In genomic region chr19:1455336-1456120, GRCh38 we compare ENCODE assay signal across 8 cellular contexts. TPM values are rescaled to one million over a fixed set of nuclear protein-coding genes. Genes with fewer than 3 reads are reported as not detected.
DNase-seq lines count a peak whose midpoint lies in the region; ATAC-seq and TF ChIP-seq lines count a peak whose summit lies in the region.

No MANE protein-coding gene starts in this region.

- peak overlapping the region; percentile 67 for H3K4me3 Mint-ChIP-seq in glutamatergic neuron (ENCODE audit: unreplicated experiment)

- peaks cover 10% of the 10 kb centered on the region for H3K4me1 Mint-ChIP-seq in glutamatergic neuron (ENCODE audit: low read depth, unreplicated experiment)

- no peak for ATAC-seq in HG03457 (IDR thresholded peaks at IDR 0.05; ENCODE audit: unreplicated experiment)

- TF ChIP-seq CTCF in glutamatergic neuron (IDR thresholded peaks at IDR 0.05; ENCODE audit: partially characterized antibody, unreplicated experiment), result no peak

- peaks cover 18% of the 10 kb centered on the region for H3K9me3 Mint-ChIP-seq in glutamatergic neuron (ENCODE audit: unreplicated experiment)

- DNase-seq in stimulated activated CD4-positive, alpha-beta T cell treated with anti-CD3 and anti-CD28 coated beads, Interleukin-12 subunit alpha, Interleukin-12 subunit beta, amount 100 ng/mL, for 48 hours (ENCODE audit: low read depth in 2 of 3, low spot score in 1 of 3), result peak in 2 of 3 donors; percentile 71 to 72
- no peak for DNase-seq in stimulated activated CD4-positive, alpha-beta T cell treated with anti-CD3 and anti-CD28 coated beads, Interleukin-4, amount 100 ng/mL, for 4 hours
- peak; percentile 79 for DNase-seq in NCI-H460 (ENCODE audit: extremely low read depth, low read depth)
- peak; percentile 83 to 85 for DNase-seq in activated T-cell treated with anti-CD3 and anti-CD28 coated beads, Interleukin-2, amount 50 U/mL, for 48 hours
- peak; percentile 83 for DNase-seq in glutamatergic neuron
- DNase-seq in stimulated activated CD4-positive, alpha-beta T cell treated with anti-CD3 and anti-CD28 coated beads, TNF-alpha, amount 100 ng/mL, for 48 hours (ENCODE audit: low read depth in 3 of 3), result peak in 2 of 3 donors; percentile 65 to 70
- no peak for DNase-seq in middle frontal gyrus (ENCODE audit: extremely low spot score, low spot score)

- H3K36me3 Mint-ChIP-seq in glutamatergic neuron (ENCODE audit: unreplicated experiment), result peaks cover 5% of the 10 kb centered on the region

- peak overlapping the region; percentile 59 for H3K27ac Mint-ChIP-seq in glutamatergic neuron (ENCODE audit: unreplicated experiment)

- peaks cover 20% of the 10 kb centered on the region for H3K27me3 Mint-ChIP-seq in glutamatergic neuron (ENCODE audit: unreplicated experiment)

RNA-seq across cellular contexts. Expression of gene APC2, which starts 5.6 kb away (rescaled TPM):
- 0.02 TPM in 1 of 2 replicates, not detected in the other for total RNA-seq in NCI-H460 (2014; rRNA removed; shearing (Covaris generic))
- 0.06 TPM in 1 of 2 replicates, not detected in the other for polyA plus RNA-seq in NCI-H460 (2014; cell fraction: nucleus; rRNA removed)
- total RNA-seq in glutamatergic neuron (ENCODE audit: unreplicated experiment), result 371 TPM

RNA-seq across cellular contexts. Expression of gene RPS15, which starts 17.3 kb away (rescaled TPM):
- total RNA-seq in NCI-H460 (2014; rRNA removed; shearing (Covaris generic)), result 1,189 and 1,346 TPM in 2 replicates
- 2,103 and 3,402 TPM in 2 replicates for polyA plus RNA-seq in NCI-H460 (2014; cell fraction: nucleus; rRNA removed)
- total RNA-seq in glutamatergic neuron (ENCODE audit: unreplicated experiment), result 603 TPM

RNA-seq across cellular contexts. Expression of gene C19orf25, which starts 23.5 kb away (rescaled TPM):
- 21.0 and 28.9 TPM in 2 replicates for total RNA-seq in NCI-H460 (2014; rRNA removed; shearing (Covaris generic))
- 61.0 and 122 TPM in 2 replicates for polyA plus RNA-seq in NCI-H460 (2014; cell fraction: nucleus; rRNA removed)
- total RNA-seq in glutamatergic neuron (ENCODE audit: unreplicated experiment), result 29.2 TPM

RNA-seq across cellular contexts. Expression of gene PCSK4, which starts 34.6 kb away (rescaled TPM):
- total RNA-seq in NCI-H460 (2014; rRNA removed; shearing (Covaris generic)), result 0.79 and 2.7 TPM in 2 replicates
- polyA plus RNA-seq in NCI-H460 (2014; cell fraction: nucleus; rRNA removed), result 3.9 and 20.9 TPM in 2 replicates
- 21.2 TPM for total RNA-seq in glutamatergic neuron (ENCODE audit: unreplicated experiment)

RNA-seq across cellular contexts. Expression of gene REEP6, which starts 35.5 kb away (rescaled TPM):
- total RNA-seq in NCI-H460 (2014; rRNA removed; shearing (Covaris generic)), result 0.79 and 0.92 TPM in 2 replicates
- 1.3 and 3.6 TPM in 2 replicates for polyA plus RNA-seq in NCI-H460 (2014; cell fraction: nucleus; rRNA removed)
- total RNA-seq in glutamatergic neuron (ENCODE audit: unreplicated experiment), result 21.5 TPM

Comparison
In these comparisons a context has a peak if more than half of its experiments do, and no peak if none do; other contexts are left out.
1. DNase-seq: peak in stimulated activated CD4-positive, alpha-beta T cell treated with anti-CD3 and anti-CD28 coated beads, Interleukin-12 subunit alpha, Interleukin-12 subunit beta, amount 100 ng/mL, for 48 hours (2 of 3), NCI-H460 (single experiment), activated T-cell treated with anti-CD3 and anti-CD28 coated beads, Interleukin-2, amount 50 U/mL, for 48 hours (2 of 2), glutamatergic neuron (single experiment) and stimulated activated CD4-positive, alpha-beta T cell treated with anti-CD3 and anti-CD28 coated beads, TNF-alpha, amount 100 ng/mL, for 48 hours (2 of 3); none in stimulated activated CD4-positive, alpha-beta T cell treated with anti-CD3 and anti-CD28 coated beads, Interleukin-4, amount 100 ng/mL, for 4 hours (0 of 2) and middle frontal gyrus (single experiment).
2. RNA of gene APC2, which starts 5.6 kb away (total RNA-seq): 371 TPM in glutamatergic neuron (single experiment); 0.02 TPM in NCI-H460; every median in the first group is over 100 times any median in the second.